ENCODE assay signal across 8 cellular contexts in the genomic region with DNA sequence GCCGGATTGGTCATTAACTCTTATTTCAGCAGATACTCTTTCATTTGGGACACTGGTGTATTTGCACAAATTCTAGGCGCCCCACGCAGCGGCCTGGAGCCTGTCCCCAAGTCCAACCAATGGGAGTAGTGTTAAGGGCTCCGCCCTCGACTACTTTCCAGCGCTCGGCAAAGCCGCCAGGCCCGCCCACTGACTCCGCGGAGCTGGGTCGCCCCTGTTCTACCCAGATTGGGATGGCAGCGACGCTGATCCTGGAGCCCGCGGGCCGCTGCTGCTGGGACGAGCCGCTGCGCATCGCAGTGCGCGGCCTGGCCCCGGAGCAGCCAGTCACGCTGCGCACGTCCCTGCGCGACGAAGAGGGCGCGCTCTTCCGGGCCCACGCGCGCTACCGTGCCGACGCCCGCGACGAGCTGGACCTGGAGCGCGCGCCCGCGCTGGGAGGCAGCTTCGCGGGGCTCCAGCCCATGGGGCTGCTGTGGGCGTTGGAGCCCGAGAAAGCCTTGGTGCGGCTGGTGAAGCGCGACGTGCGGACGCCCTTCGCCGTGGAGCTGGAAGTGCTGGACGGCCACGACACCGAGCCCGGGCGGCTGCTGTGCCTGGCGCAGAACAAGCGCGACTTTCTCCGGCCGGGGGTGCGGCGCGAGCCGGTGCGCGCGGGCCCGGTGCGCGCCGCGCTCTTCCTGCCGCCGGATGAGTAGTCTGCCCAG. TPM values are rescaled to one million over a fixed set of nuclear protein-coding genes. Genes with fewer than 3 reads are reported as not detected.
DNase-seq lines count a peak whose midpoint lies in the region; ATAC-seq and TF ChIP-seq lines count a peak whose summit lies in the region.

A gene with protein sequence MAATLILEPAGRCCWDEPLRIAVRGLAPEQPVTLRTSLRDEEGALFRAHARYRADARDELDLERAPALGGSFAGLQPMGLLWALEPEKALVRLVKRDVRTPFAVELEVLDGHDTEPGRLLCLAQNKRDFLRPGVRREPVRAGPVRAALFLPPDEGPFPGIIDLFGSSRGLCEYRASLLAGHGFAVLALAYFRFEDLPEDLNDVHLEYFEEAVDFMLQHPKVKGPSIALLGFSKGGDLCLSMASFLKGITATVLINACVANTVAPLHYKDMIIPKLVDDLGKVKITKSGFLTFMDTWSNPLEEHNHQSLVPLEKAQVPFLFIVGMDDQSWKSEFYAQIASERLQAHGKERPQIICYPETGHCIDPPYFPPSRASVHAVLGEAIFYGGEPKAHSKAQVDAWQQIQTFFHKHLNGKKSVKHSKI (plus strand): TSS at position 179 of the 707 bp plus-strand sequence. CDS start 55 bp downstream, at position 234.

- POLR2A ChIA-PET in CD8-positive, alpha-beta T cell (lab: Charles Lee): interaction anchor here (0.7 to 3.0 kb wide), 15 partner anchors 12 to 554 kb away, joined by 3 to 29 read pairs (median 5); a partner anchor contains a TSS

- no peaks in the 10 kb centered on the region for H3K36me3 ChIP-seq in CD8-positive, alpha-beta T cell (ENCODE audit: insufficient read depth, low read length)
- H3K36me3 ChIP-seq in ovary (no peaks in the 10 kb centered on the region), thyroid gland (no peaks in the 10 kb centered on the region)

- peaks cover 3% of the 10 kb centered on the region for H3K27me3 Mint-ChIP-seq in CD8-positive, alpha-beta T cell (ENCODE audit: low read depth)
- no peaks in the 10 kb centered on the region for H3K27me3 Mint-ChIP-seq in activated naive CD8-positive, alpha-beta T cell treated with anti-CD3 and anti-CD28 coated beads for 36 hours

- H3K4me3 ChIP-seq in CD8-positive, alpha-beta T cell (ENCODE audit: low read depth, low read length): peak within 1 kb of the TSS; percentile 94
- H3K4me3 ChIP-seq in ovary: peak within 1 kb of the TSS; percentile 60
- peak within 1 kb of the TSS; percentile 5 to 51 (median 43) for H3K4me3 ChIP-seq in thyroid gland (replicated peaks in 1 of 3)

- TF ChIP-seq EP300 in ovary (IDR thresholded peaks at IDR 0.05): no peak

- no peak for TF ChIP-seq CTCF in CD8-positive, alpha-beta T cell (IDR thresholded peaks at IDR 0.05)
- TF ChIP-seq CTCF in ovary (IDR thresholded peaks at IDR 0.05): no peak
- TF ChIP-seq CTCF in thyroid gland (IDR thresholded peaks at IDR 0.05): no peak

- peak within 1 kb of the TSS; percentile 86 for H3K4me3 Mint-ChIP-seq in CD8-positive, alpha-beta T cell
- peak within 1 kb of the TSS; percentile 79 for H3K4me3 Mint-ChIP-seq in activated naive CD8-positive, alpha-beta T cell treated with anti-CD3 and anti-CD28 coated beads for 36 hours

- H3K27me3 ChIP-seq in CD8-positive, alpha-beta T cell (ENCODE audit: insufficient read depth, low read length): no peaks in the 10 kb centered on the region
- H3K27me3 ChIP-seq in ovary (no peaks in the 10 kb centered on the region), thyroid gland (no peaks in the 10 kb centered on the region)

- peaks cover 3% of the 10 kb centered on the region for H3K4me1 ChIP-seq in CD8-positive, alpha-beta T cell (ENCODE audit: insufficient read depth, low read length)
- H3K4me1 ChIP-seq in ovary (ENCODE audit: insufficient read depth) (no peaks in the 10 kb centered on the region), thyroid gland (peaks cover 0 to 3% of the 10 kb centered on the region in 2 donors)

- intact Hi-C loops in CD8-positive, alpha-beta T cell (cut with DNase I, micrococcal nuclease): loop anchor here (1.0 to 5.0 kb wide), 4 partner anchors 20 to 405 kb away; a partner anchor contains a TSS
- intact Hi-C loops in Right ventricle myocardium superior (cut with DNase I): no loop called here
- intact Hi-C loops in ovary (cut with DNase I): no loop called here
- intact Hi-C loops in thyroid gland (cut with DNase I): no loop called here

- peak within 1 kb of the TSS; percentile 77 for H3K27ac ChIP-seq in CD8-positive, alpha-beta T cell (ENCODE audit: low read depth, low read length)
- H3K27ac ChIP-seq in ovary (peak within 1 kb of the TSS; percentile 42 to 92), thyroid gland (peak within 1 kb of the TSS; percentile 9 to 73 (median 60))

- H3K9me3 ChIP-seq in CD8-positive, alpha-beta T cell (ENCODE audit: low read length): no peaks in the 10 kb centered on the region
- H3K9me3 ChIP-seq in ovary (no peaks in the 10 kb centered on the region), thyroid gland (no peaks in the 10 kb centered on the region)

- peaks cover 2% of the 10 kb centered on the region for H3K36me3 Mint-ChIP-seq in CD8-positive, alpha-beta T cell
- H3K36me3 Mint-ChIP-seq in activated naive CD8-positive, alpha-beta T cell treated with anti-CD3 and anti-CD28 coated beads for 36 hours: no peaks in the 10 kb centered on the region

- 0 to 1% (median 1%) methylated on average over 50 to 84 of the region's 84 CpGs for WGBS in ovary, 3 donors
- 1 to 3% methylated on average over 22 to 26 of the region's 84 CpGs for WGBS in thyroid gland, 2 donors

- CTCF ChIA-PET in CD8-positive, alpha-beta T cell (lab: Charles Lee): interaction anchor here (0.8 to 1.7 kb wide), 6 partner anchors 16 to 104 kb away, joined by 3 to 9 read pairs (median 4); a partner anchor contains a TSS

- peak; percentile 91 for ATAC-seq in CD8-positive, alpha-beta T cell
- ATAC-seq in GM19463 (IDR thresholded peaks at IDR 0.05; ENCODE audit: unreplicated experiment) (peak; percentile 82), SK-N-SH treated with all-trans-retinoic acid at 6 μM for 48 hours (peak; percentile 97), Right ventricle myocardium superior (ENCODE audit: poor library complexity) (peak; percentile 95)

- peaks cover 5% of the 10 kb centered on the region for H3K4me1 Mint-ChIP-seq in CD8-positive, alpha-beta T cell (ENCODE audit: low read depth)
- H3K4me1 Mint-ChIP-seq in activated naive CD8-positive, alpha-beta T cell treated with anti-CD3 and anti-CD28 coated beads for 36 hours: peaks cover 6% of the 10 kb centered on the region

- H3K27ac Mint-ChIP-seq in CD8-positive, alpha-beta T cell: peak within 1 kb of the TSS; percentile 82
- H3K27ac Mint-ChIP-seq in activated naive CD8-positive, alpha-beta T cell treated with anti-CD3 and anti-CD28 coated beads for 36 hours: no peak within 1 kb of the TSS

- no peaks in the 10 kb centered on the region for H3K9me3 Mint-ChIP-seq in CD8-positive, alpha-beta T cell
- no peaks in the 10 kb centered on the region for H3K9me3 Mint-ChIP-seq in activated naive CD8-positive, alpha-beta T cell treated with anti-CD3 and anti-CD28 coated beads for 36 hours

- DNase-seq in CD8-positive, alpha-beta T cell: peak; percentile 33 to 83 (median 59)
- peak; percentile 85 for DNase-seq in HuH-7 (ENCODE audit: low spot score)
- peak; percentile 76 for DNase-seq in activated naive CD8-positive, alpha-beta T cell treated with anti-CD3 and anti-CD28 coated beads for 36 hours
- peak; percentile 87 for DNase-seq in Right ventricle myocardium superior
- DNase-seq in ovary: peak; percentile 71 to 85 (median 75)
- DNase-seq in thyroid gland: peak; percentile 69 to 74

- peak; percentile 28 for TF ChIP-seq POLR2A in ovary (IDR thresholded peaks at IDR 0.05)
- TF ChIP-seq POLR2A in thyroid gland (IDR thresholded peaks at IDR 0.05): peak in 1 of 2 donors; percentile 49

TF ChIP-seq in SK-N-SH treated with all-trans-retinoic acid at 6 μM for 48 hours, 23 proteins besides CTCF, POLR2A, EP300 and RAD21:
- TF ChIP-seq, protein P1, sequence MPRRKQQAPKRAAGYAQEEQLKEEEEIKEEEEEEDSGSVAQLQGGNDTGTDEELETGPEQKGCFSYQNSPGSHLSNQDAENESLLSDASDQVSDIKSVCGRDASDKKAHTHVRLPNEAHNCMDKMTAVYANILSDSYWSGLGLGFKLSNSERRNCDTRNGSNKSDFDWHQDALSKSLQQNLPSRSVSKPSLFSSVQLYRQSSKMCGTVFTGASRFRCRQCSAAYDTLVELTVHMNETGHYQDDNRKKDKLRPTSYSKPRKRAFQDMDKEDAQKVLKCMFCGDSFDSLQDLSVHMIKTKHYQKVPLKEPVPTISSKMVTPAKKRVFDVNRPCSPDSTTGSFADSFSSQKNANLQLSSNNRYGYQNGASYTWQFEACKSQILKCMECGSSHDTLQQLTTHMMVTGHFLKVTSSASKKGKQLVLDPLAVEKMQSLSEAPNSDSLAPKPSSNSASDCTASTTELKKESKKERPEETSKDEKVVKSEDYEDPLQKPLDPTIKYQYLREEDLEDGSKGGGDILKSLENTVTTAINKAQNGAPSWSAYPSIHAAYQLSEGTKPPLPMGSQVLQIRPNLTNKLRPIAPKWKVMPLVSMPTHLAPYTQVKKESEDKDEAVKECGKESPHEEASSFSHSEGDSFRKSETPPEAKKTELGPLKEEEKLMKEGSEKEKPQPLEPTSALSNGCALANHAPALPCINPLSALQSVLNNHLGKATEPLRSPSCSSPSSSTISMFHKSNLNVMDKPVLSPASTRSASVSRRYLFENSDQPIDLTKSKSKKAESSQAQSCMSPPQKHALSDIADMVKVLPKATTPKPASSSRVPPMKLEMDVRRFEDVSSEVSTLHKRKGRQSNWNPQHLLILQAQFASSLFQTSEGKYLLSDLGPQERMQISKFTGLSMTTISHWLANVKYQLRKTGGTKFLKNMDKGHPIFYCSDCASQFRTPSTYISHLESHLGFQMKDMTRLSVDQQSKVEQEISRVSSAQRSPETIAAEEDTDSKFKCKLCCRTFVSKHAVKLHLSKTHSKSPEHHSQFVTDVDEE (CRISPR knock-in tag; IDR thresholded peaks at IDR 0.05): 0 out of 2 replicates have a peak, but pooled peaks have one; percentile 36
- peak; percentile 88 for TF ChIP-seq ZFP3 (CRISPR knock-in tag; IDR thresholded peaks at IDR 0.05)
- TF ChIP-seq ZNF8 (CRISPR knock-in tag; IDR thresholded peaks at IDR 0.05): no peak

RNA-seq across cellular contexts. Expression of the gene that starts here (rescaled TPM):
- total RNA-seq in CD8-positive, alpha-beta T cell: not detected
- not detected for total RNA-seq in activated naive CD8-positive, alpha-beta T cell treated with anti-CD3 and anti-CD28 coated beads for 36 hours
- total RNA-seq in Right ventricle myocardium superior: not detected
- not detected for total RNA-seq in ovary
- under 1 TPM in 1 of 2 donors, not detected in 1; 0.10 TPM for polyA plus RNA-seq in ovary
- not detected for total RNA-seq in thyroid gland

Comparison
In these comparisons a context has a peak if more than half of its experiments do, and no peak if none do; other contexts are left out.
1. Peak in every context shown above with its lines: DNase-seq, ATAC-seq, H3K4me3 ChIP-seq and H3K27ac ChIP-seq.
2. Peak in DNase-seq, ATAC-seq, H3K4me3 ChIP-seq and H3K27ac ChIP-seq in CD8-positive, alpha-beta T cell; RNA of the gene not detected or under 1 TPM.
3. Peak in DNase-seq in activated naive CD8-positive, alpha-beta T cell treated with anti-CD3 and anti-CD28 coated beads for 36 hours; RNA of the gene not detected or under 1 TPM.
4. Peak in DNase-seq and ATAC-seq in Right ventricle myocardium superior; RNA of the gene not detected or under 1 TPM.
5. Peak in DNase-seq, H3K4me3 ChIP-seq and H3K27ac ChIP-seq in ovary; RNA of the gene not detected or under 1 TPM.
6. Peak in DNase-seq, H3K4me3 ChIP-seq and H3K27ac ChIP-seq in thyroid gland; RNA of the gene not detected or under 1 TPM.
7. H3K4me3 ChIP-seq: peak in every context shown above with its lines; median percentile 94 in CD8-positive, alpha-beta T cell; 60 in ovary; 43 in thyroid gland.
8. intact Hi-C loops: an anchor here in CD8-positive, alpha-beta T cell (1.0 to 5.0 kb wide); none called in Right ventricle myocardium superior, ovary and thyroid gland.